Comparison of ENCODE assay signal across 7 cellular contexts in the genomic region with DNA sequence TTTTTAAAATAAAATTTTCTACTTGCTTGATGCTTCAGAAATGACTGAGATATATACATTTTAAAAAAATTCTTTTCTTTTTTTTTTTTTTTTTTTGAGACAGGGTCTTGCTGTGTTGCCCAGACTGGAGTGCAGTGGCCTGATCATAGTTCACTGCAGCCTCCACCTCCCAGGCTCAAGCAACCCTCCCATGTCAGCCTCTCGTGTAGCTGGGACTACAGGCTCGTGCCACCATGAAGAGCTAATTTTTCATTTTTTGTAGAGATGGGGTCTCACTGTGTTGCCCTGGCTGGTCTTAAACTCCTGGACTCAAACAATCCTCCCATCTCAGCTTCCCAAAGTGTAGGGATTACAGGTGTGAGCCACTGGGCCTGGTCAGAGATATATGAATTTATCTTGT. TPM values are rescaled to one million over a fixed set of nuclear protein-coding genes. Genes with fewer than 3 reads are reported as not detected.
"Had no signal": no experiment of that assay in that cellular context is flagged by ENCODE, and none has a peak within 500 bp of the region (broad histone marks: within the 10 kb centered on the region; RNA-seq: fewer than 3 reads in every experiment).

No MANE protein-coding gene starts in this region.

- H3K27ac Mint-ChIP-seq: GM23338, H9, HFFc6, IgD-negative memory B cell had no signal

- DNase-seq: H9, HCEC 1CT, HFFc6, KG1 had no signal

- H3K4me3 Mint-ChIP-seq: GM23338, H9, HFFc6 had no signal

- H3K4me3 ChIP-seq: GM23338 had no signal

- ATAC-seq: GM23338 had no signal

RNA-seq across cellular contexts. Expression of a gene that starts 12.9 kb away (rescaled TPM):
- total RNA-seq: HT-29 had no signal
